9 cellular contexts compared by ENCODE assay signal in the genomic region with DNA sequence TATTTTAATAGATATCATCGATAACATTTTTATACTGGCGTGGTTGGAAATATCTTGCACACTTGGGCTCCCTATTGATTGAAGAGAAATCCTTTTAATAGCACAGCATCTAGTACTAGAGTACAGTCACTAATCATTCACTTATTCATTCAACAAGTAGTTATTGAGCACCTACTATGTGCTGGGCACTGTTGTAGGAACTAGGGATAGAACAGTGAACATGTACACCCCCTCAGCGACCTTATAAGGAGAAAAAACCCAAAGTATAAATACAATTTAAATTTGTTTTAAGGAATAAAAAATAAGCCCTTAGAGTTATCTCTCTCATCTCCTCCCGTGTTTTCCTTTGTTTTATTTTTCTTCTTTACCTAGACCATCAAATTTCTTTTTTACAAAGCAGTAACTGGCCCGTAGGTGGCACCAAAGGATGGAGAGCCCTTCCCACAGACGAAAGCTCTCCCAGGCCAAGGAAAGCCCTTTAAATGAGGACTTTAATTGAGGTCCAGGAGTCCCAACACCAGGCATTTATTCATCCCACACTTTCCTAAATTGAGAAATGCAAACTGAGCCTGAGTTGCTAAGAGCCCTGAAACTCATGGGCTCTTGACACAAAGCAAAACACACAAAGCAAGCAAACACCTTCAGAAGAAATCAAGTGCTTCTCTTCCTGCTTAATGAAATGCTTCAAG. TPM values are rescaled to one million over a fixed set of nuclear protein-coding genes. Genes with fewer than 3 reads are reported as not detected.
DNase-seq lines count a peak whose midpoint lies in the region; ATAC-seq and TF ChIP-seq lines count a peak whose summit lies in the region.
"Had no signal": no experiment of that assay in that cellular context is flagged by ENCODE, and none has a peak within 500 bp of the region (broad histone marks: within the 10 kb centered on the region; RNA-seq: fewer than 3 reads in every experiment).

No MANE protein-coding gene starts in this region.

- no peaks in the 10 kb centered on the region for H3K79me2 ChIP-seq in DND-41 (ENCODE audit: insufficient read depth, low read length)

- H3K27ac Mint-ChIP-seq in T-cell = peak overlapping the region; percentile 40 to 58
- H3K27ac Mint-ChIP-seq: T-helper 1 cell treated with Interleukin-12 subunit alpha and Interleukin-12 subunit beta and Interleukin-4 antibody, amounts not matched to agents 30 μg/mL and 1 μg/mL, for 36 hours had no signal

- H3K4me1 Mint-ChIP-seq in T-cell = peaks cover 10 to 14% (median 10%) of the 10 kb centered on the region in 3 donors

- H3K4me2 ChIP-seq in DND-41 (ENCODE audit: insufficient read depth, low read length) = no peak overlapping the region

- H3K4me3 ChIP-seq in DND-41 (ENCODE audit: low read depth in 1 of 2, low read length in 2 of 2) = no peak overlapping the region

- no peak overlapping the region for H2AFZ ChIP-seq in DND-41 (ENCODE audit: low read depth, low read length)

- ATAC-seq in DND-41 (ENCODE audit: insufficient read depth, low read depth) (no peak), T-cell (replicated peaks in 1 of 4) (no peak), left cardiac atrium (no peak)

- no peak for DNase-seq in DND-41
- peak; percentile 60 for DNase-seq in HT-29 (ENCODE audit: low spot score)
- no peak for DNase-seq in T-cell
- peak; percentile 69 for DNase-seq in iPS-NIHi11 (ENCODE audit: low spot score)
- DNase-seq in activated CD8-positive, alpha-beta memory T cell treated with anti-CD3 and anti-CD28 coated beads for 24 hours = no peak
- DNase-seq in activated gamma-delta T cell treated with Interleukin-2 at 50 U/mL for 16 hours = no peak
- DNase-seq in activated naive CD4-positive, alpha-beta T cell treated with Interleukin-2 at 50 U/mL for 16 hours = no peak
- no peak for DNase-seq in left cardiac atrium

- TF ChIP-seq CTCF in DND-41 (IDR thresholded peaks at IDR 0.05; ENCODE audit: borderline replicate concordance, extremely low read depth, low read length, poor library complexity, severe bottlenecking) = peak; percentile 39

- H3K9me3 ChIP-seq in DND-41 (ENCODE audit: insufficient read depth, low read length, severe bottlenecking) = no peaks in the 10 kb centered on the region

- H3K9me3 Mint-ChIP-seq in T-cell = no peaks in the 10 kb centered on the region
- H3K9me3 Mint-ChIP-seq: T-helper 1 cell treated with Interleukin-12 subunit alpha and Interleukin-12 subunit beta and Interleukin-4 antibody, amounts not matched to agents 30 μg/mL and 1 μg/mL, for 36 hours had no signal

- intact Hi-C loops in left cardiac atrium (cut with DNase I) = no loop called here

- H3K27me3 Mint-ChIP-seq in T-cell = no peaks in the 10 kb centered on the region

- POLR2A ChIA-PET in T-cell (lab: Charles Lee) = interaction anchor here in 1 of 2 donors (0.5 kb wide), 1 partner anchor 192 kb away, joined by 3 read pairs; no protein-coding TSS in a partner anchor

- H3K36me3 Mint-ChIP-seq in T-cell = peaks cover 47% of the 10 kb centered on the region

- no peak overlapping the region for H3K4me3 Mint-ChIP-seq in T-cell
- H3K4me3 Mint-ChIP-seq: T-helper 1 cell treated with Interleukin-12 subunit alpha and Interleukin-12 subunit beta and Interleukin-4 antibody, amounts not matched to agents 30 μg/mL and 1 μg/mL, for 36 hours had no signal

- no peaks in the 10 kb centered on the region for H4K20me1 ChIP-seq in DND-41 (ENCODE audit: insufficient read depth, low read length)

- H3K27me3 ChIP-seq in DND-41 (ENCODE audit: insufficient read depth, low read length, poor library complexity) = no peaks in the 10 kb centered on the region

- H3K27ac ChIP-seq in DND-41 (ENCODE audit: low read length) = no peak overlapping the region

- H3K9ac ChIP-seq in DND-41 (ENCODE audit: low read depth, low read length) = no peak overlapping the region

- CTCF ChIA-PET in T-cell (lab: Charles Lee) = interaction anchor here in 1 of 2 donors (0.8 kb wide), 1 partner anchor 212 kb away, joined by 5 read pairs; the partner anchor contains the start of gene SUDS3

- no peaks in the 10 kb centered on the region for H3K4me1 ChIP-seq in DND-41 (ENCODE audit: insufficient read depth, low read length)

- peaks cover 61% of the 10 kb centered on the region for H3K36me3 ChIP-seq in DND-41 (ENCODE audit: insufficient read depth, low read length)

RNA-seq across cellular contexts. Expression of gene PEBP1, which starts 29.0 kb away (rescaled TPM):
- 256 and 291 TPM in 2 replicates for total RNA-seq in HT-29 (2014; rRNA removed; shearing (Covaris generic))
- total RNA-seq in T-cell (100 to 1,000 TPM in 2 of 5 donors, 10 to 100 TPM in 3; 86.4 to 107 (median 97.3) TPM), left cardiac atrium (100 to 1,000 TPM; 315 to 322 TPM)

Comparison
In these comparisons a context has a peak if more than half of its experiments do, and no peak if none do; other contexts are left out.
1. DNase-seq: peak in HT-29 (single experiment) and iPS-NIHi11 (single experiment); none in DND-41 (single experiment), T-cell (0 of 34), activated CD8-positive, alpha-beta memory T cell treated with anti-CD3 and anti-CD28 coated beads for 24 hours (single experiment), activated gamma-delta T cell treated with Interleukin-2 at 50 U/mL for 16 hours (single experiment), activated naive CD4-positive, alpha-beta T cell treated with Interleukin-2 at 50 U/mL for 16 hours (single experiment) and left cardiac atrium (single experiment).